Comparison of ENCODE assay signal across 19 cellular contexts in genomic region chr7:152521420-152522337, GRCh38.
DNase-seq lines count a peak whose midpoint lies in the region; ATAC-seq and TF ChIP-seq lines count a peak whose summit lies in the region.
"Had no signal": no experiment of that assay in that cellular context is flagged by ENCODE, and none has a peak within 500 bp of the region (broad histone marks: within the 10 kb centered on the region; RNA-seq: fewer than 3 reads in every experiment).

No MANE protein-coding gene starts in this region.

- H2AFZ ChIP-seq in hepatocyte, result no peak overlapping the region

- H3K4me3 Mint-ChIP-seq in activated naive CD8-positive, alpha-beta T cell treated with anti-CD3 and anti-CD28 coated beads, Interleukin-2, amount 50 U/mL, for 24 hours, result no peak overlapping the region
- H3K4me3 Mint-ChIP-seq: activated naive CD8-positive, alpha-beta T cell; activated T-helper 1 cell treated with anti-CD3 and anti-CD28 coated beads, Interleukin-12 subunit alpha, Interleukin-12 subunit beta, Interleukin-2, Interleukin-4 antibody, amounts not matched to agents 30 ng/mL and 10 ng/mL and 1 ng/mL, durations not matched to agents 14 hours and 24 hours and 36 hours; naive B cell; stimulated activated memory B cell treated with anti-CD40 and anti-IgM and Interleukin-4, amounts not matched to agents 10 μg/mL and 1 μg/mL and 100 μg/mL, for 72 hours had no signal

- intact Hi-C loops in colonic mucosa (cut with DNase I), result no loop called here
- intact Hi-C loops in mucosa of descending colon (cut with DNase I, micrococcal nuclease), result no loop called here
- intact Hi-C loops in aorta (cut with DNase I), result no loop called here

- peak; percentile 96 for ATAC-seq in mucosa of descending colon
- ATAC-seq in activated naive CD8-positive, alpha-beta T cell treated with anti-CD3 and anti-CD28 coated beads, Interleukin-2, amount 50 U/mL, for 24 hours, result no peak
- ATAC-seq in aorta (ENCODE audit: low FRiP score), result no peak
- ATAC-seq: stimulated activated memory B cell treated with anti-CD40 and anti-IgM and Interleukin-4, amounts not matched to agents 10 μg/mL and 1 μg/mL and 100 μg/mL, for 72 hours had no signal

- H3K4me2 ChIP-seq in hepatocyte, result no peak overlapping the region
- H3K4me2 ChIP-seq: KMS-11 had no signal

- no peaks in the 10 kb centered on the region for H3K27me3 ChIP-seq in colonic mucosa
- no peaks in the 10 kb centered on the region for H3K27me3 ChIP-seq in hepatocyte
- no peaks in the 10 kb centered on the region for H3K27me3 ChIP-seq in aorta (ENCODE audit: control insufficient read depth in 1 of 2, insufficient read depth in 2 of 2, low read length in 1 of 2)

- no peak overlapping the region for H3K9ac ChIP-seq in colonic mucosa (ENCODE audit: low read depth in 2 of 2, low read length in 2 of 2)
- H3K9ac ChIP-seq: KMS-11 had no signal

- H3K9me2 ChIP-seq in hepatocyte (replicated peaks; ENCODE audit: insufficient read depth), result no peaks in the 10 kb centered on the region

- DNase-seq in A172 (ENCODE audit: low spot score), result peak; percentile 33
- peak; percentile 77 for DNase-seq in LoVo (ENCODE audit: low spot score)
- DNase-seq in colonic mucosa, result peak; percentile 46
- DNase-seq in mucosa of descending colon, result peak in 1 of 3 donors; percentile 25
- no peak for DNase-seq in SIG-M5 (lab: John Stamatoyannopoulos, UW)
- no peak for DNase-seq in hepatocyte (ENCODE audit: low spot score)
- DNase-seq in activated naive CD8-positive, alpha-beta T cell treated with anti-CD3 and anti-CD28 coated beads, Interleukin-2, amount 50 U/mL, for 24 hours, result no peak
- no peak for DNase-seq in aorta
- DNase-seq: ACHN; activated CD4-positive, CD25-positive, alpha-beta regulatory T cell treated with anti-CD3 and anti-CD28 coated beads, Interleukin-2, amount 50 U/mL, for 72 hours; GDM1; naive B cell; NK-92 treated with Interleukin-12 subunit alpha and Interleukin-12 subunit beta, amount 100 ng/mL, for 24 hours; stimulated activated CD4-positive, alpha-beta T cell treated with anti-CD3 and anti-CD28 coated beads, Interleukin-1b, Interleukin-23, amount 100 ng/mL, for 48 hours had no signal

- no peaks in the 10 kb centered on the region for H3K9me3 Mint-ChIP-seq in activated naive CD8-positive, alpha-beta T cell treated with anti-CD3 and anti-CD28 coated beads, Interleukin-2, amount 50 U/mL, for 24 hours
- H3K9me3 Mint-ChIP-seq: stimulated activated memory B cell treated with anti-CD40 and anti-IgM and Interleukin-4, amounts not matched to agents 10 μg/mL and 1 μg/mL and 100 μg/mL, for 72 hours had no signal

- H3K27ac ChIP-seq in colonic mucosa (no peak overlapping the region), hepatocyte (no peak overlapping the region), aorta (ENCODE audit: low read depth in 1 of 2, low read length in 2 of 2) (no peak overlapping the region)
- H3K27ac ChIP-seq: KMS-11, thoracic aorta had no signal

- H3K4me1 ChIP-seq in colonic mucosa, result no peaks in the 10 kb centered on the region
- H3K4me1 ChIP-seq in mucosa of descending colon (ENCODE audit: low read depth), result no peaks in the 10 kb centered on the region
- peaks cover 6% of the 10 kb centered on the region for H3K4me1 ChIP-seq in hepatocyte (ENCODE audit: insufficient read depth)
- H3K4me1 ChIP-seq in aorta (ENCODE audit: control insufficient read depth in 1 of 2, insufficient read depth in 2 of 2, low read length in 2 of 2), result no peaks in the 10 kb centered on the region

- TF ChIP-seq CTCF in colonic mucosa (IDR thresholded peaks at IDR 0.05) (no peak), mucosa of descending colon (IDR thresholded peaks at IDR 0.05) (no peak), hepatocyte (IDR thresholded peaks at IDR 0.05; ENCODE audit: poor library complexity) (no peak)

- H3K27me3 Mint-ChIP-seq in activated naive CD8-positive, alpha-beta T cell treated with anti-CD3 and anti-CD28 coated beads, Interleukin-2, amount 50 U/mL, for 24 hours, result peaks cover 12% of the 10 kb centered on the region
- H3K27me3 Mint-ChIP-seq: activated naive CD8-positive, alpha-beta T cell; stimulated activated memory B cell treated with anti-CD40 and anti-IgM and Interleukin-4, amounts not matched to agents 10 μg/mL and 1 μg/mL and 100 μg/mL, for 72 hours had no signal

- H3K27ac Mint-ChIP-seq in activated naive CD8-positive, alpha-beta T cell treated with anti-CD3 and anti-CD28 coated beads, Interleukin-2, amount 50 U/mL, for 24 hours, result no peak overlapping the region
- H3K27ac Mint-ChIP-seq: activated naive CD8-positive, alpha-beta T cell; activated T-helper 1 cell treated with anti-CD3 and anti-CD28 coated beads, Interleukin-12 subunit alpha, Interleukin-12 subunit beta, Interleukin-2, Interleukin-4 antibody, amounts not matched to agents 30 ng/mL and 10 ng/mL and 1 ng/mL, durations not matched to agents 14 hours and 24 hours and 36 hours; stimulated activated memory B cell treated with anti-CD40 and anti-IgM and Interleukin-4, amounts not matched to agents 10 μg/mL and 1 μg/mL and 100 μg/mL, for 72 hours had no signal

- no peaks in the 10 kb centered on the region for H3K79me2 ChIP-seq in hepatocyte

- no peak overlapping the region for H3K4me3 ChIP-seq in colonic mucosa
- no peak overlapping the region for H3K4me3 ChIP-seq in mucosa of descending colon
- no peak overlapping the region for H3K4me3 ChIP-seq in hepatocyte
- H3K4me3 ChIP-seq in aorta (ENCODE audit: low read length in 2 of 2), result no peak overlapping the region

- H3K36me3 Mint-ChIP-seq in activated naive CD8-positive, alpha-beta T cell treated with anti-CD3 and anti-CD28 coated beads, Interleukin-2, amount 50 U/mL, for 24 hours (ENCODE audit: low read depth), result peaks cover 2% of the 10 kb centered on the region
- H3K36me3 Mint-ChIP-seq: activated naive CD8-positive, alpha-beta T cell; naive B cell; stimulated activated memory B cell treated with anti-CD40 and anti-IgM and Interleukin-4, amounts not matched to agents 10 μg/mL and 1 μg/mL and 100 μg/mL, for 72 hours had no signal

- H3K36me3 ChIP-seq in colonic mucosa, result no peaks in the 10 kb centered on the region
- no peaks in the 10 kb centered on the region for H3K36me3 ChIP-seq in mucosa of descending colon (ENCODE audit: low read depth)
- no peaks in the 10 kb centered on the region for H3K36me3 ChIP-seq in hepatocyte (replicated peaks; ENCODE audit: insufficient read depth, low read depth)
- H3K36me3 ChIP-seq in aorta (ENCODE audit: control insufficient read depth in 1 of 2, insufficient read depth in 2 of 2, low read length in 1 of 2), result no peaks in the 10 kb centered on the region
- H3K36me3 ChIP-seq: thoracic aorta had no signal

- H3K9me3 ChIP-seq in colonic mucosa (no peaks in the 10 kb centered on the region), mucosa of descending colon (no peaks in the 10 kb centered on the region), hepatocyte (ENCODE audit: low read depth) (no peaks in the 10 kb centered on the region), aorta (ENCODE audit: control insufficient read depth, low read length) (peaks cover 5% of the 10 kb centered on the region)

- WGBS in hepatocyte (ENCODE audit: low lambda C conversion rate, missing lambda C conversion rate), result 70% methylated on average over 11 of the region's 11 CpGs
- 73 to 76% methylated on average over 11 of the region's 11 CpGs for WGBS in aorta, 2 donors

- H3K4me1 Mint-ChIP-seq in activated naive CD8-positive, alpha-beta T cell treated with anti-CD3 and anti-CD28 coated beads, Interleukin-2, amount 50 U/mL, for 24 hours, result no peaks in the 10 kb centered on the region
- H3K4me1 Mint-ChIP-seq: stimulated activated memory B cell treated with anti-CD40 and anti-IgM and Interleukin-4, amounts not matched to agents 10 μg/mL and 1 μg/mL and 100 μg/mL, for 72 hours had no signal

- no peaks in the 10 kb centered on the region for H4K20me1 ChIP-seq in hepatocyte (ENCODE audit: insufficient read depth, poor library complexity, severe bottlenecking)

Comparison
In these comparisons a context has a peak if more than half of its experiments do, and no peak if none do; other contexts are left out.
1. DNase-seq: peak in A172 (single experiment), LoVo (single experiment) and colonic mucosa (single experiment); none in SIG-M5 (single experiment), hepatocyte (single experiment), activated naive CD8-positive, alpha-beta T cell treated with anti-CD3 and anti-CD28 coated beads, Interleukin-2, amount 50 U/mL, for 24 hours (single experiment) and aorta (0 of 2).